In genomic region chr15:41501961-41502786, GRCh38 we compare ENCODE assay signal across 8 cellular contexts. TPM values are rescaled to one million over a fixed set of nuclear protein-coding genes. Genes with fewer than 3 reads are reported as not detected.
DNase-seq lines count a peak whose midpoint lies in the region; ATAC-seq and TF ChIP-seq lines count a peak whose summit lies in the region.

No MANE protein-coding gene starts in this region.

- H4K20me1 ChIP-seq in Karpas-422 (ENCODE audit: insufficient read depth, low read depth, low read length), result no peaks in the 10 kb centered on the region

- H3K9me3 Mint-ChIP-seq in activated T-cell treated with anti-CD3 and anti-CD28 coated beads, Interleukin-2, amount 50 U/mL, for 24 hours, result no peaks in the 10 kb centered on the region

- peak overlapping the region; percentile 55 for H3K4me2 ChIP-seq in Karpas-422 (ENCODE audit: low read depth, low read length, poor library complexity, severe bottlenecking)

- H3K9me3 ChIP-seq in Karpas-422 (ENCODE audit: low read length) (no peaks in the 10 kb centered on the region), iPS-15b (ENCODE audit: control insufficient read depth, insufficient read depth, low read length) (no peaks in the 10 kb centered on the region)

- peaks cover 22% of the 10 kb centered on the region for H3K4me1 ChIP-seq in Karpas-422 (ENCODE audit: low read length)
- H3K4me1 ChIP-seq in iPS-15b (ENCODE audit: control insufficient read depth, insufficient read depth, low read length), result no peaks in the 10 kb centered on the region

- H3K27ac Mint-ChIP-seq in activated T-cell treated with anti-CD3 and anti-CD28 coated beads, Interleukin-2, amount 50 U/mL, for 24 hours, result no peak overlapping the region

- H3K36me3 Mint-ChIP-seq in activated T-cell treated with anti-CD3 and anti-CD28 coated beads, Interleukin-2, amount 50 U/mL, for 24 hours (ENCODE audit: low read depth), result no peaks in the 10 kb centered on the region

- H3K9ac ChIP-seq in Karpas-422 (ENCODE audit: low read length), result no peak overlapping the region
- H3K9ac ChIP-seq in iPS-15b (ENCODE audit: low read depth, low read length), result no peak overlapping the region

- POLR2A ChIA-PET in RWPE1 (lab: Yijun Ruan, JAX; ENCODE audit: low non-redundant PET), result no interaction called here

- no peaks in the 10 kb centered on the region for H3K27me3 ChIP-seq in Karpas-422 (ENCODE audit: low read length)
- H3K27me3 ChIP-seq in iPS-15b (ENCODE audit: control insufficient read depth, insufficient read depth, low read length), result peaks cover 93% of the 10 kb centered on the region

- no peak for DNase-seq in Karpas-422
- peak; percentile 64 for DNase-seq in activated T-cell treated with anti-CD3 and anti-CD28 coated beads, Interleukin-2, amount 50 U/mL, for 24 hours
- DNase-seq in stimulated activated naive CD8-positive, alpha-beta T cell treated with anti-CD3 and anti-CD28 coated beads, Interleukin-15, Interleukin-2, amounts not matched to agents 100 U/mL and 50 U/mL, for 24 hours, result peak; percentile 37
- no peak for DNase-seq in left colon
- no peak for DNase-seq in RWPE1 (ENCODE audit: low spot score)

- H3K4me3 ChIP-seq in Karpas-422 (ENCODE audit: low read length) (peak overlapping the region; percentile 44; the same call in 1 of the 2 replicates), iPS-15b (ENCODE audit: low read depth, low read length) (peak overlapping the region; percentile 45)

- peaks cover 24% of the 10 kb centered on the region for H3K4me1 Mint-ChIP-seq in activated T-cell treated with anti-CD3 and anti-CD28 coated beads, Interleukin-2, amount 50 U/mL, for 24 hours (ENCODE audit: low read depth)

- intact Hi-C loops in left colon (cut with DNase I, micrococcal nuclease), result no loop called here

- H3K27ac ChIP-seq in Karpas-422 (ENCODE audit: low read length) (no peak overlapping the region), RWPE1 (no peak overlapping the region)

- peaks cover 69% of the 10 kb centered on the region for H3K27me3 Mint-ChIP-seq in activated T-cell treated with anti-CD3 and anti-CD28 coated beads, Interleukin-2, amount 50 U/mL, for 24 hours

- CTCF ChIA-PET in RWPE1 (lab: Yijun Ruan, JAX), result interaction anchor here (0.5 kb wide), 1 partner anchor 272 kb away, joined by 5 read pairs; the partner anchor contains the start of gene MAPKBP1

- no peaks in the 10 kb centered on the region for H3K79me2 ChIP-seq in Karpas-422 (ENCODE audit: low read length)

- H2AFZ ChIP-seq in Karpas-422 (ENCODE audit: low read length), result no peak overlapping the region

- no peaks in the 10 kb centered on the region for H3K36me3 ChIP-seq in Karpas-422 (ENCODE audit: insufficient read depth, low read length)
- H3K36me3 ChIP-seq in iPS-15b (ENCODE audit: control insufficient read depth, insufficient read depth, low read length), result no peaks in the 10 kb centered on the region

- ATAC-seq in stimulated activated naive CD8-positive, alpha-beta T cell treated with anti-CD3 and anti-CD28 coated beads, Interleukin-15, Interleukin-2, amounts not matched to agents 100 U/mL and 50 U/mL, for 24 hours, result peak; percentile 21
- ATAC-seq in left colon (no peak), GM21447 (IDR thresholded peaks at IDR 0.05; ENCODE audit: unreplicated experiment) (no peak), HG03378 (IDR thresholded peaks at IDR 0.05; ENCODE audit: unreplicated experiment) (no peak)

- peak overlapping the region; percentile 45 for H3K4me3 Mint-ChIP-seq in activated T-cell treated with anti-CD3 and anti-CD28 coated beads, Interleukin-2, amount 50 U/mL, for 24 hours

- H3K9me2 ChIP-seq in Karpas-422 (replicated peaks; ENCODE audit: insufficient read depth, low read length), result no peaks in the 10 kb centered on the region

- TF ChIP-seq CTCF in RWPE1 (conservative IDR thresholded peaks at IDR 0.05; ENCODE audit: low read depth), result no peak

RNA-seq across cellular contexts. Expression of gene ITPKA, which starts 8.5 kb away (rescaled TPM):
- not detected in 2 replicates for total RNA-seq in Karpas-422 (2014; rRNA removed; shearing (Covaris generic); ENCODE audit: low replicate concordance)
- 10 to 100 TPM; 46.4 to 50.9 TPM for total RNA-seq in left colon

RNA-seq across cellular contexts. Expression of gene LTK, which starts 11.5 kb away (rescaled TPM):
- 0.78 and 1.7 TPM in 2 replicates for total RNA-seq in Karpas-422 (2014; rRNA removed; shearing (Covaris generic); ENCODE audit: low replicate concordance)
- 10 to 100 TPM; 12.0 to 18.7 TPM for total RNA-seq in left colon

RNA-seq across cellular contexts. Expression of gene RPAP1, which starts 41.9 kb away (rescaled TPM):
- 17.4 and 26.2 TPM in 2 replicates for total RNA-seq in Karpas-422 (2014; rRNA removed; shearing (Covaris generic); ENCODE audit: low replicate concordance)
- 10 to 100 TPM; 20.5 to 26.1 TPM for total RNA-seq in left colon

RNA-seq across cellular contexts. Expression of gene TYRO3, which starts 56.8 kb away (rescaled TPM):
- 0.37 and 1.1 TPM in 2 replicates for total RNA-seq in Karpas-422 (2014; rRNA removed; shearing (Covaris generic); ENCODE audit: low replicate concordance)
- total RNA-seq in left colon, result 1 to 10 TPM; 2.0 to 2.6 TPM

Comparison
In these comparisons a context has a peak if more than half of its experiments do, and no peak if none do; other contexts are left out.
1. DNase-seq: peak in activated T-cell treated with anti-CD3 and anti-CD28 coated beads, Interleukin-2, amount 50 U/mL, for 24 hours (single experiment) and stimulated activated naive CD8-positive, alpha-beta T cell treated with anti-CD3 and anti-CD28 coated beads, Interleukin-15, Interleukin-2, amounts not matched to agents 100 U/mL and 50 U/mL, for 24 hours (single experiment); none in Karpas-422 (single experiment), left colon (0 of 2) and RWPE1 (single experiment).
2. RNA of gene ITPKA, which starts 8.5 kb away (total RNA-seq): 46.4 to 50.9 TPM in left colon; not detected in Karpas-422; every median in the first group is over 10 times any median in the second.